9 cellular contexts compared by ENCODE assay signal in genomic region chr12:65962921-65963883, GRCh38.
DNase-seq lines count a peak whose midpoint lies in the region; ATAC-seq and TF ChIP-seq lines count a peak whose summit lies in the region.
"Had no signal": no experiment of that assay in that cellular context is flagged by ENCODE, and none has a peak within 500 bp of the region (broad histone marks: within the 10 kb centered on the region; RNA-seq: fewer than 3 reads in every experiment).

No MANE protein-coding gene starts in this region.

- H3K4me3 ChIP-seq in DND-41 (ENCODE audit: low read depth in 1 of 2, low read length in 2 of 2) (no peak overlapping the region), HFF-Myc (replicated peaks; ENCODE audit: low read depth, low read length) (no peak overlapping the region), adrenal gland (no peak overlapping the region), mesenchymal stem cell (ENCODE audit: insufficient read depth in 1 of 2, low read depth in 1 of 2, low read length in 2 of 2) (no peak overlapping the region)

- no peak overlapping the region for H3K14ac ChIP-seq in mesenchymal stem cell (ENCODE audit: low read length in 2 of 2)

- H3K36me3 ChIP-seq in DND-41 (ENCODE audit: insufficient read depth, low read length), result no peaks in the 10 kb centered on the region
- no peaks in the 10 kb centered on the region for H3K36me3 ChIP-seq in adrenal gland (replicated peaks in 1 of 2)
- H3K36me3 ChIP-seq in mesenchymal stem cell (ENCODE audit: control insufficient read depth in 1 of 2, insufficient read depth in 2 of 2, low read depth in 1 of 2, low read length in 2 of 2), result peaks cover 15 to 86% of the 10 kb centered on the region in 2 experiments

- H3K18ac ChIP-seq in mesenchymal stem cell (ENCODE audit: low read depth in 1 of 2, low read length in 2 of 2), result no peak overlapping the region

- H3K27ac ChIP-seq in DND-41 (ENCODE audit: low read length) (no peak overlapping the region), adrenal gland (no peak overlapping the region), mesenchymal stem cell (ENCODE audit: low read length, poor library complexity, severe bottlenecking) (peak overlapping the region; percentile 50)

- TF ChIP-seq POLR2A in adrenal gland (IDR thresholded peaks at IDR 0.05), result no peak

- H2AFZ ChIP-seq in DND-41 (ENCODE audit: low read depth, low read length) (no peak overlapping the region), mesenchymal stem cell (ENCODE audit: low read depth, low read length) (no peak overlapping the region)

- WGBS in adrenal gland, 4 donors, result 70 to 75% (median 72%) methylated on average over 20 of the region's 20 CpGs
- WGBS in mesenchymal stem cell, result 90% methylated on average over 15 of the region's 20 CpGs

- H2BK120ac ChIP-seq in mesenchymal stem cell (ENCODE audit: low read depth, low read length), result no peak overlapping the region

- intact Hi-C loops in adrenal gland (cut with DNase I), result no loop called here

- H4K91ac ChIP-seq in mesenchymal stem cell (ENCODE audit: low read length), result no peak overlapping the region

- no peak overlapping the region for H2BK5ac ChIP-seq in mesenchymal stem cell (ENCODE audit: low read depth, low read length, poor library complexity, severe bottlenecking)

- H3K9ac ChIP-seq in DND-41 (ENCODE audit: low read depth, low read length) (no peak overlapping the region), mesenchymal stem cell (ENCODE audit: low read length) (no peak overlapping the region)

- H3K79me1 ChIP-seq in mesenchymal stem cell (replicated peaks; ENCODE audit: low read length, poor library complexity, severe bottlenecking), result peaks cover 2% of the 10 kb centered on the region

- DNase-seq in DND-41, result peak; percentile 21
- no peak for DNase-seq in HFF-Myc (ENCODE audit: extremely low read depth, low read depth)
- DNase-seq in adrenal gland, result peak in 6 of 7 donors; percentile 23 to 62 (median 46)
- DNase-seq in mesenchymal stem cell, result no peak
- DNase-seq in NCI-H1105 (lab: John Stamatoyannopoulos, UW), result no peak
- DNase-seq in NCI-H2227 (lab: John Stamatoyannopoulos, UW; ENCODE audit: unreplicated experiment), result no peak
- no peak for DNase-seq in HK-2 (ENCODE audit: unreplicated experiment)
- DNase-seq: GOT3 had no signal

- no peak overlapping the region for H2BK15ac ChIP-seq in mesenchymal stem cell (ENCODE audit: low read depth, poor library complexity, severe bottlenecking)

- H2AK5ac ChIP-seq in mesenchymal stem cell (ENCODE audit: low read length, severe bottlenecking), result peak overlapping the region; percentile 61

- H3K4ac ChIP-seq in mesenchymal stem cell (ENCODE audit: low read depth in 1 of 2, low read length in 2 of 2), result peak overlapping the region in 1 of 2 experiments; percentile 17

- H3K79me2 ChIP-seq in DND-41 (ENCODE audit: insufficient read depth, low read length), result no peaks in the 10 kb centered on the region

- H3K27me3 ChIP-seq in DND-41 (ENCODE audit: insufficient read depth, low read length, poor library complexity) (peaks cover 3% of the 10 kb centered on the region), adrenal gland (peaks cover 14% of the 10 kb centered on the region), mesenchymal stem cell (ENCODE audit: control insufficient read depth in 1 of 2, insufficient read depth in 1 of 2, low read length in 2 of 2) (no peaks in the 10 kb centered on the region)

- no peak overlapping the region for H3K4me2 ChIP-seq in DND-41 (ENCODE audit: insufficient read depth, low read length)
- H3K4me2 ChIP-seq in mesenchymal stem cell (ENCODE audit: low read length, poor library complexity, severe bottlenecking), result no peak overlapping the region

- H3K9me3 ChIP-seq in DND-41 (ENCODE audit: insufficient read depth, low read length, severe bottlenecking) (no peaks in the 10 kb centered on the region), adrenal gland (replicated peaks in 1 of 3) (no peaks in the 10 kb centered on the region), mesenchymal stem cell (ENCODE audit: control insufficient read depth, low read length) (no peaks in the 10 kb centered on the region)

- no peak overlapping the region for H3K23ac ChIP-seq in mesenchymal stem cell (ENCODE audit: low read length in 2 of 2)

- peak; percentile 27; the same call in 1 of the 3 replicates for ATAC-seq in DND-41 (ENCODE audit: insufficient read depth, low read depth)
- ATAC-seq in GM21360 (IDR thresholded peaks at IDR 0.05; ENCODE audit: unreplicated experiment), result no peak

- H3K4me1 ChIP-seq in DND-41 (ENCODE audit: insufficient read depth, low read length), result no peaks in the 10 kb centered on the region
- H3K4me1 ChIP-seq in adrenal gland (replicated peaks in 1 of 2), result no peaks in the 10 kb centered on the region
- peaks cover 3% of the 10 kb centered on the region for H3K4me1 ChIP-seq in mesenchymal stem cell (ENCODE audit: control insufficient read depth, insufficient read depth, low read depth, low read length)

- no peaks in the 10 kb centered on the region for H4K20me1 ChIP-seq in DND-41 (ENCODE audit: insufficient read depth, low read length)

- TF ChIP-seq CTCF in DND-41 (IDR thresholded peaks at IDR 0.05; ENCODE audit: borderline replicate concordance, extremely low read depth, low read length, poor library complexity, severe bottlenecking) (peak; percentile 47), HFF-Myc (IDR thresholded peaks at IDR 0.05; ENCODE audit: low read depth, low read length, missing control alignments) (peak; percentile 37), adrenal gland (IDR thresholded peaks at IDR 0.05) (peak in 3 of 6 experiments; percentile 11 to 19 (median 12))

- H2BK12ac ChIP-seq in mesenchymal stem cell (ENCODE audit: low read length in 2 of 2), result peak overlapping the region in 1 of 2 experiments; percentile 85

- no peak overlapping the region for H4K8ac ChIP-seq in mesenchymal stem cell (ENCODE audit: low read length)

Comparison
In these comparisons a context has a peak if more than half of its experiments do, and no peak if none do; other contexts are left out.
1. DNase-seq: peak in DND-41 (single experiment) and adrenal gland (6 of 7); none in HFF-Myc (single experiment), mesenchymal stem cell (single experiment), NCI-H1105 (single experiment), NCI-H2227 (single experiment) and HK-2 (single experiment).